ENCODE assay signal across 8 cellular contexts in genomic region chr5:52786937-52787599, GRCh38.
A peak's percentile ranks its signal among the peaks of the same experiment; 100 is the strongest.
DNase-seq lines count a peak whose midpoint lies in the region; FAIRE-seq and TF ChIP-seq lines count a peak whose summit lies in the region.

No MANE protein-coding gene starts in this region.

- FAIRE-seq in GM18507 (lab: Jason Lieb, UNC): peak; percentile 83

- peak; percentile 80 for TF ChIP-seq CTCF in 22Rv1 (IDR thresholded peaks at IDR 0.05)
- peak; percentile 86 for TF ChIP-seq CTCF in LNCaP clone FGC (IDR thresholded peaks at IDR 0.05; ENCODE audit: control insufficient read depth, extremely low read depth, insufficient read depth)

- H3K27ac ChIP-seq in 22Rv1 (peak overlapping the region; percentile 86), skin epidermis (peak overlapping the region in 20 of 21 experiments; percentile 55 to 89 (median 77))

- H3K4me3 ChIP-seq in LNCaP clone FGC (ENCODE audit: low read depth, low read length): peak overlapping the region; percentile 50
- peak overlapping the region; percentile 42 to 69 (median 53) for H3K4me3 ChIP-seq in skin epidermis

- no peak for DNase-seq in GM18507 (ENCODE audit: extremely low spot score, insufficient read length, low read depth)
- peak; percentile 32 for DNase-seq in LNCaP clone FGC (ENCODE audit: low read depth)
- DNase-seq in activated naive CD4-positive, alpha-beta T cell treated with anti-CD3 and anti-CD28 coated beads, Interleukin-2, amount 50 U/mL, for 16 hours: peak; percentile 36
- DNase-seq in iPS DF 19.7 (ENCODE audit: low read depth, low spot score): peak; percentile 30
- DNase-seq in NK-92 (lab: John Stamatoyannopoulos, UW; ENCODE audit: unreplicated experiment): no peak
- no peak for DNase-seq in SKM-1 treated with dmso at 0.1 percent for 144 hours (lab: John Stamatoyannopoulos, UW; ENCODE audit: unreplicated experiment)

Comparison
In these comparisons a context has a peak if more than half of its experiments do, and no peak if none do; other contexts are left out.
1. DNase-seq: peak in LNCaP clone FGC (single experiment), activated naive CD4-positive, alpha-beta T cell treated with anti-CD3 and anti-CD28 coated beads, Interleukin-2, amount 50 U/mL, for 16 hours (single experiment) and iPS DF 19.7 (single experiment); none in GM18507 (single experiment), NK-92 (single experiment) and SKM-1 treated with dmso at 0.1 percent for 144 hours (single experiment).